ENCODE assay signal across 17 cellular contexts in genomic region chrY:7723991-7724632, GRCh38.
A peak's percentile ranks its signal among the peaks of the same experiment; 100 is the strongest.
DNase-seq lines count a peak whose midpoint lies in the region; ATAC-seq and TF ChIP-seq lines count a peak whose summit lies in the region.
"Had no signal": no experiment of that assay in that cellular context is flagged by ENCODE, and none has a peak within 500 bp of the region (broad histone marks: within the 10 kb centered on the region; RNA-seq: fewer than 3 reads in every experiment).

No MANE protein-coding gene starts in this region.

- intact Hi-C loops in left ventricle myocardium superior (cut with micrococcal nuclease): no loop called here
- intact Hi-C loops in left ventricle myocardium inferior (cut with micrococcal nuclease): no loop called here
- intact Hi-C loops in upper lobe of right lung (cut with DNase I): no loop called here

- H3K4me3 ChIP-seq in left ventricle myocardium inferior (no peak overlapping the region), upper lobe of right lung (no peak overlapping the region)
- H3K4me3 ChIP-seq: GM23338, SJCRH30, thyroid gland had no signal

- H3K27me3 ChIP-seq in left ventricle myocardium inferior (ENCODE audit: low read depth) (no peaks in the 10 kb centered on the region), upper lobe of right lung (no peaks in the 10 kb centered on the region)
- H3K27me3 ChIP-seq: SJCRH30, thyroid gland had no signal

- H3K9me3 ChIP-seq in left ventricle myocardium inferior (replicated peaks): no peaks in the 10 kb centered on the region
- H3K9me3 ChIP-seq in upper lobe of right lung: no peaks in the 10 kb centered on the region
- H3K9me3 ChIP-seq: SJCRH30, thyroid gland had no signal

- H3K36me3 ChIP-seq in left ventricle myocardium inferior (no peaks in the 10 kb centered on the region), upper lobe of right lung (no peaks in the 10 kb centered on the region)
- H3K36me3 ChIP-seq: SJCRH30, thyroid gland had no signal

- TF ChIP-seq CTCF in left ventricle myocardium inferior (IDR thresholded peaks at IDR 0.05; ENCODE audit: borderline replicate concordance): no peak
- no peak for TF ChIP-seq CTCF in upper lobe of right lung (IDR thresholded peaks at IDR 0.05)

- no peaks in the 10 kb centered on the region for H3K4me1 ChIP-seq in left ventricle myocardium inferior
- H3K4me1 ChIP-seq in upper lobe of right lung: no peaks in the 10 kb centered on the region
- H3K4me1 ChIP-seq: SJCRH30, thyroid gland had no signal

- DNase-seq in left ventricle myocardium superior (no peak), left ventricle myocardium inferior (no peak), SKM-1 (lab: John Stamatoyannopoulos, UW; ENCODE audit: unreplicated experiment) (peak; percentile 64), upper lobe of right lung (no peak), NCI-H524 (lab: John Stamatoyannopoulos, UW) (no peak), activated T-cell treated with anti-CD3 and anti-CD28 coated beads for 4 hours (no peak), COR-L47 (lab: John Stamatoyannopoulos, UW) (no peak)
- DNase-seq: activated CD4-positive, alpha-beta T cell treated with anti-CD3 and anti-CD28 coated beads for 36 hours; activated naive CD4-positive, alpha-beta T cell treated with Interleukin-2 at 50 U/mL for 16 hours; DMS 273 treated with DMSO at 0.1 percent for 48 hours; NCI-H1092 treated with DMSO at 0.1 percent for 48 hours; NCI-H526; retina; SJCRH30; thyroid gland had no signal

- ATAC-seq in left ventricle myocardium superior (peak; percentile 47), HG03060 (IDR thresholded peaks at IDR 0.05; ENCODE audit: low read depth, unreplicated experiment) (peak; percentile 73), upper lobe of right lung (peak; percentile 87)
- ATAC-seq: activated CD4-positive, alpha-beta T cell treated with anti-CD3 and anti-CD28 coated beads for 36 hours; GM23338 had no signal

- H3K27ac ChIP-seq in left ventricle myocardium inferior (replicated peaks) (no peak overlapping the region), upper lobe of right lung (no peak overlapping the region)
- H3K27ac ChIP-seq: SJCRH30, thyroid gland had no signal
